2 cellular contexts compared by ENCODE assay signal in the genomic region with DNA sequence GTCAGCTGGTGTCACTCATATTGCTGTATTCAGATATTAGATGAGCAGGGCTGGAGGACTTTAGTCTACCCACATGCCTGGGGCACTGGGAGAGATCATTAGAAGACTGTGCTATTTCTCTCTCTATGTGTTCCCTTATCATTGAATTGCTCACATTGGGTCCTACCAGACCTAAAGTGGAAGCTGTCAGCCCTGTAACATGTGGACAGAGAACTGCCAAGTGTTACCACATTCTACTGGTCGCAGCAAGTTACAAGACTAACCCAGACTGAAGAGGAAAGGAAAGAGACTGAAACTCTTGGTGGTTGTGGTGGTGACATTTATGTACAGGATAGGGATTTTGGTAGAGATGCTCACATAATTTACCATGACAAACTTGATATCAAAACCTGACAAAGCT.
TF ChIP-seq lines count a peak whose summit lies in the region.

No MANE protein-coding gene starts in this region.

TF ChIP-seq in IMR-90, 13 proteins besides CTCF, POLR2A, EP300 and RAD21:
- TF ChIP-seq SMC3 (IDR thresholded peaks at IDR 0.05; ENCODE audit: low read depth, low read length) (no peak), CEBPB (IDR thresholded peaks at IDR 0.05; ENCODE audit: low read depth, low read length) (no peak), RCOR1 (IDR thresholded peaks at IDR 0.05; ENCODE audit: insufficient replicate concordance, low read length) (no peak), MXI1 (IDR thresholded peaks at IDR 0.05; ENCODE audit: borderline replicate concordance, low read depth, low read length) (no peak), NFE2L2 (IDR thresholded peaks at IDR 0.05; ENCODE audit: low read depth, low read length) (no peak), RFX5 (IDR thresholded peaks at IDR 0.05; ENCODE audit: low read depth, low read length) (no peak), BHLHE40 (IDR thresholded peaks at IDR 0.05; ENCODE audit: low read depth, low read length) (no peak), FOS (IDR thresholded peaks at IDR 0.05; ENCODE audit: low read depth, low read length) (no peak), CHD1 (IDR thresholded peaks at IDR 0.05; ENCODE audit: low read depth, low read length) (no peak), MAFK (IDR thresholded peaks at IDR 0.05; ENCODE audit: low read depth, low read length) (no peak), MAZ (IDR thresholded peaks at IDR 0.05; ENCODE audit: borderline replicate concordance, low read depth, low read length) (no peak)
- TF ChIP-seq, protein P1, sequence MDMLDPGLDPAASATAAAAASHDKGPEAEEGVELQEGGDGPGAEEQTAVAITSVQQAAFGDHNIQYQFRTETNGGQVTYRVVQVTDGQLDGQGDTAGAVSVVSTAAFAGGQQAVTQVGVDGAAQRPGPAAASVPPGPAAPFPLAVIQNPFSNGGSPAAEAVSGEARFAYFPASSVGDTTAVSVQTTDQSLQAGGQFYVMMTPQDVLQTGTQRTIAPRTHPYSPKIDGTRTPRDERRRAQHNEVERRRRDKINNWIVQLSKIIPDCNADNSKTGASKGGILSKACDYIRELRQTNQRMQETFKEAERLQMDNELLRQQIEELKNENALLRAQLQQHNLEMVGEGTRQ (IDR thresholded peaks at IDR 0.05; ENCODE audit: low read depth, low read length) = no peak
- TF ChIP-seq, protein P2, sequence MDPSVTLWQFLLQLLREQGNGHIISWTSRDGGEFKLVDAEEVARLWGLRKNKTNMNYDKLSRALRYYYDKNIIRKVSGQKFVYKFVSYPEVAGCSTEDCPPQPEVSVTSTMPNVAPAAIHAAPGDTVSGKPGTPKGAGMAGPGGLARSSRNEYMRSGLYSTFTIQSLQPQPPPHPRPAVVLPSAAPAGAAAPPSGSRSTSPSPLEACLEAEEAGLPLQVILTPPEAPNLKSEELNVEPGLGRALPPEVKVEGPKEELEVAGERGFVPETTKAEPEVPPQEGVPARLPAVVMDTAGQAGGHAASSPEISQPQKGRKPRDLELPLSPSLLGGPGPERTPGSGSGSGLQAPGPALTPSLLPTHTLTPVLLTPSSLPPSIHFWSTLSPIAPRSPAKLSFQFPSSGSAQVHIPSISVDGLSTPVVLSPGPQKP (IDR thresholded peaks at IDR 0.05; ENCODE audit: borderline replicate concordance, low read depth, low read length) = no peak

TF ChIP-seq in H1, 55 proteins besides CTCF, POLR2A, EP300 and RAD21:
- TF ChIP-seq SAP30 (IDR thresholded peaks at IDR 0.05; ENCODE audit: insufficient read depth, insufficient replicate concordance, low read length) = no peak
- no peak for TF ChIP-seq SIX5 (IDR thresholded peaks at IDR 0.05; ENCODE audit: low read depth, low read length)
